ENCODE assay signal across 16 cellular contexts in genomic region chr9:8531831-8532230, GRCh38.
DNase-seq lines count a peak whose midpoint lies in the region; ATAC-seq and TF ChIP-seq lines count a peak whose summit lies in the region.
"Had no signal": no experiment of that assay in that cellular context is flagged by ENCODE, and none has a peak within 500 bp of the region (broad histone marks: within the 10 kb centered on the region; RNA-seq: fewer than 3 reads in every experiment).

No MANE protein-coding gene starts in this region.

- H3K9me3 ChIP-seq in neural cell (ENCODE audit: low read length): no peaks in the 10 kb centered on the region
- no peaks in the 10 kb centered on the region for H3K9me3 ChIP-seq in CD8-positive, alpha-beta T cell (ENCODE audit: low read length)
- H3K9me3 ChIP-seq: A549 had no signal

- H4K20me1 ChIP-seq in neural cell (ENCODE audit: insufficient read depth): no peaks in the 10 kb centered on the region

- H3K27ac Mint-ChIP-seq in brain: peak overlapping the region in 3 of 5 experiments; percentile 30 to 71 (median 32)
- H3K27ac Mint-ChIP-seq in CD8-positive, alpha-beta T cell: no peak overlapping the region
- H3K27ac Mint-ChIP-seq: CD4-positive, alpha-beta memory T cell had no signal

- TF ChIP-seq EP300 in neural cell (conservative IDR thresholded peaks at IDR 0.05; ENCODE audit: poor library complexity, severe bottlenecking): no peak

- in situ Hi-C loops in G401 (cut with HindIII; ENCODE audit: low sequenced_read_pairs): no loop called here

- no peaks in the 10 kb centered on the region for H3K9me3 Mint-ChIP-seq in brain
- H3K9me3 Mint-ChIP-seq in CD8-positive, alpha-beta T cell: no peaks in the 10 kb centered on the region

- peaks cover 62% of the 10 kb centered on the region for H3K4me1 Mint-ChIP-seq in brain
- H3K4me1 Mint-ChIP-seq in CD8-positive, alpha-beta T cell (ENCODE audit: low read depth): no peaks in the 10 kb centered on the region
- H3K4me1 Mint-ChIP-seq: CD4-positive, alpha-beta memory T cell had no signal

- H3K4me1 ChIP-seq in CD8-positive, alpha-beta T cell (ENCODE audit: insufficient read depth, low read length): no peaks in the 10 kb centered on the region
- H3K4me1 ChIP-seq: A549 had no signal

- H3K4me3 Mint-ChIP-seq in brain: peak overlapping the region in 2 of 5 experiments; percentile 32 to 53
- H3K4me3 Mint-ChIP-seq in CD8-positive, alpha-beta T cell: no peak overlapping the region
- H3K4me3 Mint-ChIP-seq: CD4-positive, alpha-beta memory T cell had no signal

- peaks cover 5% of the 10 kb centered on the region for H3F3A ChIP-seq in neural cell (ENCODE audit: insufficient read depth, low read length, poor library complexity, severe bottlenecking)

- no peaks in the 10 kb centered on the region for H3K9me2 ChIP-seq in neural cell (ENCODE audit: insufficient read depth, low read length)

- no peaks in the 10 kb centered on the region for H3K36me3 Mint-ChIP-seq in brain
- H3K36me3 Mint-ChIP-seq in CD8-positive, alpha-beta T cell: no peaks in the 10 kb centered on the region
- H3K36me3 Mint-ChIP-seq: CD4-positive, alpha-beta memory T cell had no signal

- CTCF ChIA-PET in CD8-positive, alpha-beta T cell (lab: Charles Lee): no interaction called here

- intact Hi-C loops in CD8-positive, alpha-beta T cell (cut with DNase I, micrococcal nuclease): no loop called here

- no peaks in the 10 kb centered on the region for H3K27me3 ChIP-seq in neural cell (ENCODE audit: insufficient read depth, low read depth, low read length)
- H3K27me3 ChIP-seq in CD8-positive, alpha-beta T cell (ENCODE audit: insufficient read depth, low read length): no peaks in the 10 kb centered on the region

- H2AFZ ChIP-seq in neural cell (ENCODE audit: low read depth, low read length): no peak overlapping the region

- TF ChIP-seq CTCF in brain (conservative IDR thresholded peaks at IDR 0.05) (no peak), neural cell (IDR thresholded peaks at IDR 0.05; ENCODE audit: poor library complexity, severe bottlenecking) (no peak)
- TF ChIP-seq CTCF in CD8-positive, alpha-beta T cell (IDR thresholded peaks at IDR 0.05): no peak

- POLR2A ChIA-PET in CD8-positive, alpha-beta T cell (lab: Charles Lee): no interaction called here

- no peaks in the 10 kb centered on the region for H3K79me2 ChIP-seq in neural cell (replicated peaks; ENCODE audit: insufficient read depth, low read length)

- no peak for ATAC-seq in HG03460 (IDR thresholded peaks at IDR 0.05; ENCODE audit: unreplicated experiment)
- ATAC-seq in HG03196 (IDR thresholded peaks at IDR 0.05; ENCODE audit: unreplicated experiment): no peak
- no peak for ATAC-seq in CD8-positive, alpha-beta T cell
- ATAC-seq: A549 had no signal

- H3K27ac ChIP-seq in neural cell (ENCODE audit: low read length): peak overlapping the region; percentile 15
- H3K27ac ChIP-seq in CD8-positive, alpha-beta T cell (ENCODE audit: low read depth, low read length): no peak overlapping the region
- H3K27ac ChIP-seq: A549 had no signal

- TF ChIP-seq RAD21 in neural cell (conservative IDR thresholded peaks at IDR 0.05): no peak

- DNase-seq in G401 (ENCODE audit: low spot score): peak; percentile 34
- DNase-seq in CD8-positive, alpha-beta T cell: no peak
- DNase-seq: 8988T; ACHN; AML-193; CD4-positive, alpha-beta memory T cell; DMS 273 treated with DMSO at 0.1 percent for 48 hours; EL; GF-D8; GOT3; HCEC 1CT had no signal

- no peak overlapping the region for H3K4me3 ChIP-seq in neural cell (ENCODE audit: low read length)
- H3K4me3 ChIP-seq in CD8-positive, alpha-beta T cell (ENCODE audit: low read depth, low read length): no peak overlapping the region
- H3K4me3 ChIP-seq: A549 had no signal

- H3K36me3 ChIP-seq in neural cell (ENCODE audit: insufficient read depth, low read length): no peaks in the 10 kb centered on the region
- no peaks in the 10 kb centered on the region for H3K36me3 ChIP-seq in CD8-positive, alpha-beta T cell (ENCODE audit: insufficient read depth, low read length)

- H3K27me3 Mint-ChIP-seq in brain: no peaks in the 10 kb centered on the region
- no peaks in the 10 kb centered on the region for H3K27me3 Mint-ChIP-seq in CD8-positive, alpha-beta T cell (ENCODE audit: low read depth)
- H3K27me3 Mint-ChIP-seq: CD4-positive, alpha-beta memory T cell had no signal

- no peak overlapping the region for H3K4me2 ChIP-seq in neural cell (ENCODE audit: low read length)
- H3K4me2 ChIP-seq: A549 had no signal

- H3K9ac ChIP-seq in neural cell (ENCODE audit: low read length): no peak overlapping the region

TF ChIP-seq in neural cell, 6 proteins besides CTCF, POLR2A, EP300 and RAD21:
- TF ChIP-seq EZH2 (IDR thresholded peaks at IDR 0.05; ENCODE audit: borderline replicate concordance, insufficient read depth, low read length, poor library complexity, severe bottlenecking) (no peak), MXI1 (conservative IDR thresholded peaks at IDR 0.05; ENCODE audit: poor library complexity, severe bottlenecking) (no peak), SMC3 (conservative IDR thresholded peaks at IDR 0.05; ENCODE audit: poor library complexity) (no peak), REST (IDR thresholded peaks at IDR 0.05; ENCODE audit: borderline replicate concordance) (no peak), POLR2AphosphoS5 (IDR thresholded peaks at IDR 0.05) (no peak), TAF1 (IDR thresholded peaks at IDR 0.05; ENCODE audit: low read depth) (no peak)
TF ChIP-seq in neural cell: peak in this region for 0.
